28 cellular contexts compared by ENCODE assay signal in the genomic region with DNA sequence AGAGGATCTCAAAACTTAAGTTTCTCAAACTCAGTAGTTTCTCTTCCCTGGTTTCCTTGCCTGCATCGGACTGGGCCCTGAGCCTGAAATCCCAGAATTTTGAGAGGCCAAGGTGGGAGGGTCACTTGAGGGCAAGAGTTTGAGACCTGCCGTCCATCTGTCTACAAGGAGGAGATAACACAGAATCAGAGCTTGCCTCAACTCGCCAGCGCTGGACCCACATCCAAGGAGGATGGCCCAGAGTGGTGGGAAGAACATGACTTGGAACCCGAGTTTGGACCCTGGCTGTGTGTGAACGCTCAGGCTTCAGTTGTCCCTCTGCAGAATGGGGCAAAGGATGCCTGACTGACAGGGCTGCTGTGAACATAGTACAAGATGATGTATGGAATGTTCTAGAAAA.
"Had no signal": no experiment of that assay in that cellular context is flagged by ENCODE, and none has a peak within 500 bp of the region (broad histone marks: within the 10 kb centered on the region; RNA-seq: fewer than 3 reads in every experiment).

No MANE protein-coding gene starts in this region.

- H3K27me3 ChIP-seq: cardiac muscle cell, gastroesophageal sphincter, hepatocyte, right atrium auricular region, spleen, testis, transverse colon, vagina had no signal

- H3K4me3 Mint-ChIP-seq: activated CD4-positive, alpha-beta memory T cell treated with anti-CD3 and anti-CD28 coated beads for 36 hours; activated CD4-positive, alpha-beta T cell treated with anti-CD3 and anti-CD28 coated beads, Interleukin-2, amount 10 ng/mL, durations not matched to agents 24 days and 14 days; activated naive CD4-positive, alpha-beta T cell treated with anti-CD3 and anti-CD28 coated beads, Interleukin-2, amount 50 U/mL, for 24 hours; activated naive CD8-positive, alpha-beta T cell treated with anti-CD3 and anti-CD28 coated beads, Interleukin-2, amount 50 U/mL, for 24 hours; activated T-helper 1 cell treated with anti-CD3 and anti-CD28 coated beads, Interleukin-12 subunit alpha, Interleukin-12 subunit beta, Interleukin-2, Interleukin-4 antibody, amounts not matched to agents 30 ng/mL and 10 ng/mL and 1 ng/mL, durations not matched to agents 14 hours and 24 hours and 36 hours; effector memory CD8-positive, alpha-beta T cell; naive thymus-derived CD4-positive, alpha-beta T cell; neural crest cell; T-helper 1 cell treated with Interleukin-12 subunit alpha and Interleukin-12 subunit beta and Interleukin-4 antibody, amounts not matched to agents 30 μg/mL and 1 μg/mL, for 36 hours had no signal

- H3K4me3 ChIP-seq: cardiac muscle cell, gastroesophageal sphincter, hepatocyte, right atrium auricular region, spleen, testis, transverse colon, vagina had no signal

- H3K4me1 ChIP-seq: spleen, transverse colon had no signal

- H3K27ac Mint-ChIP-seq: activated CD4-positive, alpha-beta memory T cell treated with anti-CD3 and anti-CD28 coated beads for 36 hours; activated CD4-positive, alpha-beta T cell treated with anti-CD3 and anti-CD28 coated beads, Interleukin-2, amount 10 ng/mL, durations not matched to agents 24 days and 14 days; activated naive CD4-positive, alpha-beta T cell treated with anti-CD3 and anti-CD28 coated beads, Interleukin-2, amount 50 U/mL, for 24 hours; activated naive CD8-positive, alpha-beta T cell treated with anti-CD3 and anti-CD28 coated beads, Interleukin-2, amount 50 U/mL, for 24 hours; activated T-helper 1 cell treated with anti-CD3 and anti-CD28 coated beads, Interleukin-12 subunit alpha, Interleukin-12 subunit beta, Interleukin-2, Interleukin-4 antibody, amounts not matched to agents 30 ng/mL and 10 ng/mL and 1 ng/mL, durations not matched to agents 14 hours and 24 hours and 36 hours; effector memory CD8-positive, alpha-beta T cell; naive thymus-derived CD4-positive, alpha-beta T cell; T-helper 1 cell treated with Interleukin-12 subunit alpha and Interleukin-12 subunit beta and Interleukin-4 antibody, amounts not matched to agents 30 μg/mL and 1 μg/mL, for 36 hours had no signal

- H3K4me2 ChIP-seq: hepatocyte had no signal

- H3K36me3 ChIP-seq: cardiac muscle cell, gastroesophageal sphincter, right atrium auricular region, spleen, transverse colon, vagina had no signal

- H3K4me1 Mint-ChIP-seq: activated CD4-positive, alpha-beta T cell treated with anti-CD3 and anti-CD28 coated beads, Interleukin-2, amount 10 ng/mL, durations not matched to agents 24 days and 14 days; activated naive CD4-positive, alpha-beta T cell treated with anti-CD3 and anti-CD28 coated beads, Interleukin-2, amount 50 U/mL, for 24 hours; activated naive CD8-positive, alpha-beta T cell treated with anti-CD3 and anti-CD28 coated beads, Interleukin-2, amount 50 U/mL, for 24 hours; naive thymus-derived CD4-positive, alpha-beta T cell; neural crest cell had no signal

- H3K27me3 Mint-ChIP-seq: activated CD4-positive, alpha-beta memory T cell treated with anti-CD3 and anti-CD28 coated beads for 36 hours; activated naive CD4-positive, alpha-beta T cell treated with anti-CD3 and anti-CD28 coated beads, Interleukin-2, amount 50 U/mL, for 24 hours; activated naive CD8-positive, alpha-beta T cell treated with anti-CD3 and anti-CD28 coated beads, Interleukin-2, amount 50 U/mL, for 24 hours had no signal

- H3K79me2 ChIP-seq: hepatocyte had no signal

- H3K9me3 ChIP-seq: gastroesophageal sphincter, right atrium auricular region, testis, transverse colon, vagina had no signal

- DNase-seq: activated CD4-positive, alpha-beta memory T cell treated with anti-CD3 and anti-CD28 coated beads for 36 hours; activated CD4-positive, alpha-beta T cell treated with anti-CD3 and anti-CD28 coated beads, Interleukin-2, amount 10 ng/mL, durations not matched to agents 24 days and 14 days; activated CD4-positive, CD25-positive, alpha-beta regulatory T cell treated with anti-CD3 and anti-CD28 coated beads, Interleukin-2, amount 50 U/mL, for 72 hours; activated CD8-positive, alpha-beta memory T cell treated with anti-CD3 and anti-CD28 coated beads, Interleukin-2, amount 50 U/mL, for 4 hours; activated naive CD8-positive, alpha-beta T cell treated with anti-CD3 and anti-CD28 coated beads, Interleukin-2, amount 50 U/mL, for 24 hours; activated T-cell treated with anti-CD3 and anti-CD28 coated beads, Interleukin-2, amount 50 U/mL, for 1 hour; cerebellar nuclear complex; cortex of kidney; effector memory CD8-positive, alpha-beta T cell; islet precursor cell; left ventricle myocardium superior; naive thymus-derived CD4-positive, alpha-beta T cell; occipital lobe; spleen; stimulated activated naive CD4-positive, alpha-beta T cell treated with Interleukin-2 at 50 U/mL for 16 hours; SW 1271; T-helper 9 cell; transverse colon had no signal

- H3K27ac ChIP-seq: cardiac muscle cell, hepatocyte, right atrium auricular region, spleen, testis, transverse colon, vagina had no signal

- ATAC-seq: activated naive CD8-positive, alpha-beta T cell treated with anti-CD3 and anti-CD28 coated beads, Interleukin-2, amount 50 U/mL, for 24 hours; effector memory CD8-positive, alpha-beta T cell; gastroesophageal sphincter had no signal

- H3K9me3 Mint-ChIP-seq: activated CD4-positive, alpha-beta T cell treated with anti-CD3 and anti-CD28 coated beads, Interleukin-2, amount 10 ng/mL, durations not matched to agents 24 days and 14 days; activated T-helper 1 cell treated with anti-CD3 and anti-CD28 coated beads, Interleukin-12 subunit alpha, Interleukin-12 subunit beta, Interleukin-2, Interleukin-4 antibody, amounts not matched to agents 30 ng/mL and 10 ng/mL and 1 ng/mL, durations not matched to agents 14 hours and 24 hours and 36 hours; neural crest cell; T-helper 1 cell treated with Interleukin-12 subunit alpha and Interleukin-12 subunit beta and Interleukin-4 antibody, amounts not matched to agents 30 μg/mL and 1 μg/mL, for 36 hours had no signal

- H2AFZ ChIP-seq: hepatocyte had no signal
